Comparison of ENCODE assay signal across 17 cellular contexts in the genomic region with DNA sequence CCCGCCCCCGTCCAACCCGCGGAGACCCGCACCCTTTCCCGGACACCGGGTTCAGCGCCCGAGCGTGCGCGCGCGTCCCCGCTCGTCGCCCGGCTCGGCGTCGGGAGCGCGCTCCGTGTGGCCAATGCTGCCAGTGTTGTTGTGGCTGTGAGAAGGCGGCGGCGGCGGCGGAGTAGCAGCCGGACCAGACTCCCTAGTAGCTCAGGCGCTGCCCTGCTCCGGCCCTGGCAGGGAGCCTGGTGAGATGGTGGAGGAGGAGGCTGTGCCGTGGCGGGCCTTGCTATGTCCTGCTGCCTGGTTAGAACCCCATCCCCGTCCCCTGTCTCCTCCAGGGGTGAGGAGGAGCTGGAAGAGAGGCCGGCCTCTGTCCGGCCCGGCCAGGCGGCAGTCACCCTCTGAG.
"Had no signal": no experiment of that assay in that cellular context is flagged by ENCODE, and none has a peak within 500 bp of the region (broad histone marks: within the 10 kb centered on the region; RNA-seq: fewer than 3 reads in every experiment).

No MANE protein-coding gene starts in this region.

- H3K36me3 Mint-ChIP-seq: naive thymus-derived CD4-positive, alpha-beta T cell; stimulated activated memory B cell treated with anti-CD40 and anti-IgM and Interleukin-4, amounts not matched to agents 10 μg/mL and 1 μg/mL and 100 μg/mL, for 72 hours had no signal

- H3K4me3 Mint-ChIP-seq: effector memory CD8-positive, alpha-beta T cell; naive thymus-derived CD4-positive, alpha-beta T cell; nephron progenitor cell; stimulated activated memory B cell treated with anti-CD40 and anti-IgM and Interleukin-4, amounts not matched to agents 10 μg/mL and 1 μg/mL and 100 μg/mL, for 72 hours; stimulated activated naive CD8-positive, alpha-beta T cell treated with anti-CD3 and anti-CD28 coated beads, Interleukin-15, Interleukin-2, amounts not matched to agents 100 ng/mL and 50 ng/mL, for 24 hours had no signal

- H3K36me3 ChIP-seq: esophagus muscularis mucosa, gastrocnemius medialis, heart right ventricle, spleen, tibial nerve had no signal

- H3K27ac Mint-ChIP-seq: effector memory CD8-positive, alpha-beta T cell; naive thymus-derived CD4-positive, alpha-beta T cell; nephron progenitor cell; stimulated activated memory B cell treated with anti-CD40 and anti-IgM and Interleukin-4, amounts not matched to agents 10 μg/mL and 1 μg/mL and 100 μg/mL, for 72 hours; stimulated activated naive CD8-positive, alpha-beta T cell treated with anti-CD3 and anti-CD28 coated beads, Interleukin-15, Interleukin-2, amounts not matched to agents 100 ng/mL and 50 ng/mL, for 24 hours had no signal

- H3K4me1 Mint-ChIP-seq: naive thymus-derived CD4-positive, alpha-beta T cell; nephron progenitor cell; stimulated activated memory B cell treated with anti-CD40 and anti-IgM and Interleukin-4, amounts not matched to agents 10 μg/mL and 1 μg/mL and 100 μg/mL, for 72 hours had no signal

- DNase-seq: effector memory CD8-positive, alpha-beta T cell; gastrocnemius medialis; heart right ventricle; islet precursor cell; mammary epithelial cell; naive thymus-derived CD4-positive, alpha-beta T cell; nephron progenitor cell; psoas muscle; retina; spleen; stimulated activated CD4-positive, alpha-beta T cell treated with anti-CD3 and anti-CD28 coated beads, Interleukin-15, amount 100 ng/mL, for 24 hours; stimulated activated CD4-positive, alpha-beta T cell treated with anti-CD3 and anti-CD28 coated beads, Interleukin-1b, Interleukin-23, amount 100 ng/mL, for 48 hours; stimulated activated CD4-positive, alpha-beta T cell treated with anti-CD3 and anti-CD28 coated beads, Interleukin-4, amount 100 ng/mL, for 24 hours had no signal

- H3K9me3 ChIP-seq: gastrocnemius medialis, psoas muscle had no signal

- H3K4me3 ChIP-seq: esophagus muscularis mucosa, gastrocnemius medialis, heart right ventricle, psoas muscle, spleen, tibial nerve had no signal

- H3K27me3 ChIP-seq: gastrocnemius medialis, tibial nerve had no signal

- H3K27me3 Mint-ChIP-seq: effector memory CD8-positive, alpha-beta T cell; stimulated activated memory B cell treated with anti-CD40 and anti-IgM and Interleukin-4, amounts not matched to agents 10 μg/mL and 1 μg/mL and 100 μg/mL, for 72 hours; stimulated activated naive CD8-positive, alpha-beta T cell treated with anti-CD3 and anti-CD28 coated beads, Interleukin-15, Interleukin-2, amounts not matched to agents 100 ng/mL and 50 ng/mL, for 24 hours had no signal

- H3K4me1 ChIP-seq: esophagus muscularis mucosa, gastrocnemius medialis, heart right ventricle, psoas muscle, spleen, tibial nerve had no signal
